Comparison of ENCODE assay signal across 37 cellular contexts in genomic region chr12:42516573-42516972, GRCh38.
DNase-seq lines count a peak whose midpoint lies in the region; ATAC-seq, FAIRE-seq and TF ChIP-seq lines count a peak whose summit lies in the region.
"Had no signal": no experiment of that assay in that cellular context is flagged by ENCODE, and none has a peak within 500 bp of the region (broad histone marks: within the 10 kb centered on the region; RNA-seq: fewer than 3 reads in every experiment).

No MANE protein-coding gene starts in this region.

- TF ChIP-seq CTCF in GM12865 (IDR thresholded peaks at IDR 0.05; ENCODE audit: insufficient read depth, low read depth, low read length, missing control alignments) (no peak), astrocyte (IDR thresholded peaks at IDR 0.05; ENCODE audit: insufficient read depth, low read depth, low read length) (no peak), GM12878 (IDR thresholded peaks at IDR 0.05 in 2 of 3, conservative IDR thresholded peaks at IDR 0.05 in 1 of 3; ENCODE audit: control insufficient read depth in 2 of 3, extremely low read depth in 1 of 3, insufficient read depth in 1 of 3, low read depth in 3 of 3, low read length in 3 of 3) (no peak), GM20000 (IDR thresholded peaks at IDR 0.05; ENCODE audit: extremely low read depth, missing control alignments) (no peak), type B pancreatic cell (conservative IDR thresholded peaks at IDR 0.05) (no peak)

- BruUV-seq in GM12878 (replicated peaks; lab: Mats Ljungman, UMichigan) = no TSS peak

- H4K20me1 ChIP-seq in astrocyte (ENCODE audit: insufficient read depth, low read length) (peaks cover 35% of the 10 kb centered on the region), GM12878 (ENCODE audit: control insufficient read depth, insufficient read depth) (no peaks in the 10 kb centered on the region)
- H4K20me1 ChIP-seq: BLaER1; BLaER1 treated with 17β-estradiol and CSF1 and Interleukin-3, amounts not matched to agents 10 nM and 100 nM had no signal

- no peak for FAIRE-seq in astrocyte (lab: Jason Lieb, UNC)
- no peak for FAIRE-seq in GM12878 (lab: Jason Lieb, UNC)
- FAIRE-seq: A204.1, A549, D721Med had no signal

- H3K4me1 Mint-ChIP-seq in astrocyte (ENCODE audit: low read depth, unreplicated experiment) (no peaks in the 10 kb centered on the region), memory B cell (no peaks in the 10 kb centered on the region), type B pancreatic cell (ENCODE audit: unreplicated experiment) (no peaks in the 10 kb centered on the region)
- no peaks in the 10 kb centered on the region for H3K4me1 Mint-ChIP-seq in activated CD4-positive, alpha-beta T cell treated with anti-CD3 and anti-CD28 coated beads, Interleukin-2, amount 10 ng/mL, durations not matched to agents 7 days and 5 days
- H3K4me1 Mint-ChIP-seq: B cell; CD14-positive monocyte; CD4-positive, alpha-beta memory T cell; CD4-positive, CD25-positive, alpha-beta regulatory T cell; CD8-positive, alpha-beta memory T cell had no signal

- in situ Hi-C loops in GM12878 (cut with MboI) = no loop called here

- H3K9me3 Mint-ChIP-seq in astrocyte (ENCODE audit: unreplicated experiment) (no peaks in the 10 kb centered on the region), memory B cell (peaks cover 3% of the 10 kb centered on the region), type B pancreatic cell (peaks cover 8% of the 10 kb centered on the region)
- peaks cover 2% of the 10 kb centered on the region for H3K9me3 Mint-ChIP-seq in activated CD4-positive, alpha-beta T cell treated with anti-CD3 and anti-CD28 coated beads, Interleukin-2, amount 10 ng/mL, durations not matched to agents 7 days and 5 days

- no peak for TF ChIP-seq RAD21 in GM12878 (IDR thresholded peaks at IDR 0.05; ENCODE audit: insufficient read depth, low read depth, low read length)

- H3K27ac ChIP-seq in astrocyte (ENCODE audit: low read depth, low read length) (no peak overlapping the region), GM12878 (ENCODE audit: control insufficient read depth, insufficient read depth) (no peak overlapping the region)
- H3K27ac ChIP-seq: 22Rv1; A549; BLaER1; BLaER1 treated with 17β-estradiol and CSF1 and Interleukin-3, amounts not matched to agents 10 nM and 100 nM; C4-2B had no signal

- POLR2A ChIA-PET in GM12878 (lab: Charles Lee) = no interaction called here
- POLR2A ChIA-PET in activated CD4-positive, alpha-beta T cell treated with anti-CD3 and anti-CD28 coated beads, Interleukin-2, amount 10 ng/mL, durations not matched to agents 7 days and 5 days (lab: Charles Lee) = no interaction called here

- 47% methylated on average over 2 of the region's 2 CpGs for WGBS in GM12878 (ENCODE audit: insufficient coverage, insufficient replicate concordance, low lambda C conversion rate, missing lambda C conversion rate)

- H3K4me3 ChIP-seq in GM12865 (ENCODE audit: low read depth, low read length) = no peak overlapping the region
- no peak overlapping the region for H3K4me3 ChIP-seq in astrocyte (ENCODE audit: insufficient read depth, low read depth, low read length)
- no peak overlapping the region for H3K4me3 ChIP-seq in GM12878
- H3K4me3 ChIP-seq: A549; BLaER1; BLaER1 treated with 17β-estradiol and CSF1 and Interleukin-3, amounts not matched to agents 10 nM and 100 nM had no signal

- H3K4me1 ChIP-seq in astrocyte (ENCODE audit: insufficient read depth, low read length) (no peaks in the 10 kb centered on the region), GM12878 (ENCODE audit: control insufficient read depth, insufficient read depth, low read length) (no peaks in the 10 kb centered on the region)
- H3K4me1 ChIP-seq: A549; BE2C; BLaER1; BLaER1 treated with 17β-estradiol and CSF1 and Interleukin-3, amounts not matched to agents 10 nM and 100 nM; Caco-2 had no signal

- intact Hi-C loops in GM12878 (cut with micrococcal nuclease; ENCODE audit: unreplicated experiment) = no loop called here

- SMC1A ChIA-PET in GM12878 (lab: Charles Lee; ENCODE audit: uncharacterized antibody, unreplicated experiment) = no interaction called here

- RAD21 ChIA-PET in GM12878 (lab: Charles Lee; ENCODE audit: unreplicated experiment) = interaction anchor here (0.9 kb wide), 1 partner anchor 144 kb away, joined by 3 read pairs; no protein-coding TSS in a partner anchor

- ATAC-seq in GM12878 (peak; percentile 81), memory B cell (ENCODE audit: low read depth) (peak; percentile 57), HG03378 (IDR thresholded peaks at IDR 0.05; ENCODE audit: unreplicated experiment) (no peak)
- ATAC-seq: A549; CD8-positive, alpha-beta T cell had no signal

- H3K36me3 Mint-ChIP-seq in astrocyte (ENCODE audit: low read depth, unreplicated experiment) (peaks cover 10% of the 10 kb centered on the region), memory B cell (no peaks in the 10 kb centered on the region), type B pancreatic cell (peaks cover 8% of the 10 kb centered on the region)
- H3K36me3 Mint-ChIP-seq in activated CD4-positive, alpha-beta T cell treated with anti-CD3 and anti-CD28 coated beads, Interleukin-2, amount 10 ng/mL, durations not matched to agents 7 days and 5 days (ENCODE audit: low read depth) = no peaks in the 10 kb centered on the region
- H3K36me3 Mint-ChIP-seq: CD14-positive monocyte; CD4-positive, alpha-beta memory T cell; CD4-positive, CD25-positive, alpha-beta regulatory T cell; CD8-positive, alpha-beta memory T cell; CD8-positive, alpha-beta T cell had no signal

- no peaks in the 10 kb centered on the region for H3K27me3 ChIP-seq in astrocyte (ENCODE audit: insufficient read depth, low read length)
- no peaks in the 10 kb centered on the region for H3K27me3 ChIP-seq in GM12878 (replicated peaks in 1 of 2; ENCODE audit: control insufficient read depth in 2 of 2, insufficient read depth in 2 of 2, low read length in 1 of 2)
- H3K27me3 ChIP-seq: BE2C; BLaER1; BLaER1 treated with 17β-estradiol and CSF1 and Interleukin-3, amounts not matched to agents 10 nM and 100 nM had no signal

- H3K9ac ChIP-seq in astrocyte (ENCODE audit: low read length) (no peak overlapping the region), GM12878 (ENCODE audit: control insufficient read depth, insufficient read depth, low read length) (no peak overlapping the region)
- H3K9ac ChIP-seq: BLaER1; BLaER1 treated with 17β-estradiol and CSF1 and Interleukin-3, amounts not matched to agents 10 nM and 100 nM had no signal

- H3K4me3 Mint-ChIP-seq in astrocyte (ENCODE audit: unreplicated experiment) = no peak overlapping the region
- H3K4me3 Mint-ChIP-seq in memory B cell = no peak overlapping the region
- no peak overlapping the region for H3K4me3 Mint-ChIP-seq in activated CD4-positive, alpha-beta T cell treated with anti-CD3 and anti-CD28 coated beads, Interleukin-2, amount 10 ng/mL, durations not matched to agents 7 days and 5 days
- H3K4me3 Mint-ChIP-seq in type B pancreatic cell = no peak overlapping the region
- H3K4me3 Mint-ChIP-seq: B cell; CD14-positive monocyte; CD4-positive, alpha-beta T cell; CD4-positive, CD25-positive, alpha-beta regulatory T cell; CD8-positive, alpha-beta memory T cell; CD8-positive, alpha-beta T cell had no signal

- H3K9me3 ChIP-seq in astrocyte (ENCODE audit: insufficient read depth, low read depth, low read length) (no peaks in the 10 kb centered on the region), GM12878 (replicated peaks; ENCODE audit: control insufficient read depth, insufficient read depth, low read length) (no peaks in the 10 kb centered on the region)
- H3K9me3 ChIP-seq: A549, BE2C, BLaER1, Caco-2 had no signal

- no peak for TF ChIP-seq POLR2A in GM12878 (IDR thresholded peaks at IDR 0.05; ENCODE audit: low read depth, low read length)

- H3K4me2 ChIP-seq in astrocyte (ENCODE audit: low read length) (no peak overlapping the region), GM12878 (ENCODE audit: control insufficient read depth, insufficient read depth) (no peak overlapping the region)
- H3K4me2 ChIP-seq: A549; BLaER1; BLaER1 treated with 17β-estradiol and CSF1 and Interleukin-3, amounts not matched to agents 10 nM and 100 nM had no signal

- no peaks in the 10 kb centered on the region for H3K27me3 Mint-ChIP-seq in astrocyte (ENCODE audit: low read depth, unreplicated experiment)
- peaks cover 3% of the 10 kb centered on the region for H3K27me3 Mint-ChIP-seq in memory B cell
- peaks cover 2% of the 10 kb centered on the region for H3K27me3 Mint-ChIP-seq in activated CD4-positive, alpha-beta T cell treated with anti-CD3 and anti-CD28 coated beads, Interleukin-2, amount 10 ng/mL, durations not matched to agents 7 days and 5 days
- H3K27me3 Mint-ChIP-seq in type B pancreatic cell = no peaks in the 10 kb centered on the region
- H3K27me3 Mint-ChIP-seq: CD4-positive, alpha-beta T cell; CD8-positive, alpha-beta memory T cell had no signal

- DNase-seq in GM12865 (ENCODE audit: low read depth) = peak; percentile 3
- DNase-seq in astrocyte (ENCODE audit: low read depth) = no peak
- DNase-seq in GM12878 (ENCODE audit: low read depth, low spot score) = no peak
- DNase-seq in memory B cell (ENCODE audit: low spot score in 2 of 2) = no peak
- DNase-seq in GM20000 (ENCODE audit: low spot score) = no peak
- no peak for DNase-seq in activated CD4-positive, alpha-beta T cell treated with anti-CD3 and anti-CD28 coated beads, Interleukin-2, amount 10 ng/mL, durations not matched to agents 7 days and 5 days
- DNase-seq in type B pancreatic cell (ENCODE audit: extremely low spot score, unreplicated experiment) = no peak
- DNase-seq: 8988T; ACHN; AML-193; BE2C; C1 segment of cervical spinal cord; Caco-2; Calu3; CD4-positive, alpha-beta memory T cell; CD4-positive, alpha-beta T cell; CD4-positive, CD25-positive, alpha-beta regulatory T cell; CD8-positive, alpha-beta memory T cell; CD8-positive, alpha-beta T cell; COR-L47; DMS 273 treated with DMSO at 0.1 percent for 48 hours; DMS153; DMS53; DMS79; DMS79 treated with DMSO at 0.1 percent for 48 hours; DND-41; EL had no signal

- H3K27ac Mint-ChIP-seq in astrocyte (ENCODE audit: unreplicated experiment) = peak overlapping the region; percentile 0
- H3K27ac Mint-ChIP-seq in memory B cell = no peak overlapping the region
- H3K27ac Mint-ChIP-seq in activated CD4-positive, alpha-beta T cell treated with anti-CD3 and anti-CD28 coated beads, Interleukin-2, amount 10 ng/mL, durations not matched to agents 7 days and 5 days = no peak overlapping the region
- no peak overlapping the region for H3K27ac Mint-ChIP-seq in type B pancreatic cell
- H3K27ac Mint-ChIP-seq: B cell; CD4-positive, alpha-beta memory T cell; CD4-positive, alpha-beta T cell; CD4-positive, CD25-positive, alpha-beta regulatory T cell; CD8-positive, alpha-beta memory T cell; CD8-positive, alpha-beta T cell had no signal

- H3K36me3 ChIP-seq in astrocyte (ENCODE audit: insufficient read depth, low read length) (peaks cover 9% of the 10 kb centered on the region), GM12878 (ENCODE audit: control insufficient read depth in 2 of 2, insufficient read depth in 2 of 2, low read length in 1 of 2) (no peaks in the 10 kb centered on the region)
- H3K36me3 ChIP-seq: BE2C; BLaER1; BLaER1 treated with 17β-estradiol and CSF1 and Interleukin-3, amounts not matched to agents 10 nM and 100 nM had no signal

- CTCF ChIA-PET in GM12878 (lab: Yijun Ruan, JAX) = no interaction called here
- CTCF ChIA-PET in activated CD4-positive, alpha-beta T cell treated with anti-CD3 and anti-CD28 coated beads, Interleukin-2, amount 10 ng/mL, durations not matched to agents 7 days and 5 days (lab: Charles Lee) = no interaction called here

- H3K79me2 ChIP-seq in astrocyte (ENCODE audit: insufficient read depth, low read length) (peaks cover 31% of the 10 kb centered on the region), GM12878 (ENCODE audit: control insufficient read depth, insufficient read depth, low read length) (no peaks in the 10 kb centered on the region)

- no peak for TF ChIP-seq EP300 in GM12878 (IDR thresholded peaks at IDR 0.05; ENCODE audit: borderline replicate concordance in 1 of 2, control insufficient read depth in 1 of 2, low read depth in 2 of 2, low read length in 2 of 2)

- no peak overlapping the region for H2AFZ ChIP-seq in astrocyte (ENCODE audit: low read depth, low read length)
- H2AFZ ChIP-seq in GM12878 (ENCODE audit: control insufficient read depth, low read depth, low read length) = no peak overlapping the region
